9 cellular contexts compared by ENCODE assay signal in the genomic region with DNA sequence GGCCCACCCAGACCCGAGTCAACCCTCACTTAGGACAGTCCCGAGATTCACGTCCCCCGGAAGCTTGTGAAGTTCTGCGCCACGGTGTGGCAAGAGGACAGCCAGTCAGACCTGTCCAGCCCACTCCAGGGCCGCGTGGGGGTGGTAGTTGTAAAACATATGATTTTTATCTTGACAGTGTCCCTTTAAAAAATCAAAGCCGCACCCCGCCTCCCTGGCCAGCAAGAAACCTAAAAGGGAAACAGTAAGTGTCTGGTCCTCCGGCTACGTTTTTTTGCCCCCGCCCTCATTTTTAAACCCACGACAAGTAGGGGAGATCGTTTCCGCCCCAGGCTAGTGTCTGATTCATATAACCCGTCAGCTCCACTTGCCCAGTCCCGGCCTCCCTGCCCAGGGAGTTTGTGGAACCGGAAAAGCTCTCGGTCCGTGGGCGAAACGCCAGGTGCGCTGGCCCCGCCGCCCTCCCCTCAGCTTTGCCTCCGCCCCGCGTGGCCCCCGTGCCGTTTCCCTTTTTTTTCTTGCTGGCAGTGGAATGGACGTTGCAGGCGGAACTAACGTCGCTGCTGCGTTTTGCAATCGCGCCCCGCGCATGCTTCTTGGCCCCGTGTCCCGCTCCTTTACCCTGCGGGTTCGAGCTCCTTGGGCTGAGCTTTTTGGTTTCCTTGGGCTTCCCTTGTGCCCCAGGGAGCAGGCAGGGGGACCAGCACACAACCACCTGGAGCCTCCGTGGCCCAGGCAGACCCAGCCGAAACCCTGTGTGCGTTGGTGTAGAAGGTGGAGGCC. TPM values are rescaled to one million over a fixed set of nuclear protein-coding genes. Genes with fewer than 3 reads are reported as not detected.
DNase-seq lines count a peak whose midpoint lies in the region; ATAC-seq and TF ChIP-seq lines count a peak whose summit lies in the region.
"Had no signal": no experiment of that assay in that cellular context is flagged by ENCODE, and none has a peak within 500 bp of the region (broad histone marks: within the 10 kb centered on the region; RNA-seq: fewer than 3 reads in every experiment).

No MANE protein-coding gene starts in this region.

- no peak overlapping the region for H4K5ac ChIP-seq in H9 (ENCODE audit: insufficient read length, low read depth, low read length)

- peak overlapping the region in 1 of 3 experiments; percentile 43; a peak in 1 of 7 replicates for H3K27ac Mint-ChIP-seq in H9

- WGBS in esophagus muscularis mucosa = 72% methylated on average over 39 of the region's 47 CpGs
- no CpG with 5 or more reads among the region's 47 CpGs for WGBS in H9 (ENCODE audit: extremely low coverage, insufficient read length, low lambda C conversion rate)

- TF ChIP-seq CTCF in C4-2B (conservative IDR thresholded peaks at IDR 0.05) (no peak), PC-9 (conservative IDR thresholded peaks at IDR 0.05) (no peak), esophagus muscularis mucosa (IDR thresholded peaks at IDR 0.05) (no peak), omental fat pad (IDR thresholded peaks at IDR 0.05) (no peak), H9 (conservative IDR thresholded peaks at IDR 0.05) (no peak)

- peaks cover 58% of the 10 kb centered on the region for H3K4me1 ChIP-seq in PC-9 (replicated peaks; ENCODE audit: insufficient read depth)
- peaks cover 23 to 49% (median 37%) of the 10 kb centered on the region in 4 donors for H3K4me1 ChIP-seq in esophagus muscularis mucosa
- no peaks in the 10 kb centered on the region; the same call in 1 of the 2 replicates for H3K4me1 ChIP-seq in H9 (ENCODE audit: insufficient read depth, low read length)
- no peaks in the 10 kb centered on the region for H3K4me1 ChIP-seq in Karpas-422 (ENCODE audit: low read length)

- H3K4ac ChIP-seq in H9 (ENCODE audit: low read depth, low read length) = no peak overlapping the region

- H2BK12ac ChIP-seq in H9 (ENCODE audit: insufficient read length, low read depth, low read length) = no peak overlapping the region

- no peak overlapping the region for H2BK20ac ChIP-seq in H9 (ENCODE audit: low read depth, low read length, poor library complexity, severe bottlenecking)

- no peak overlapping the region for H4K91ac ChIP-seq in H9 (ENCODE audit: insufficient read length, low read depth, low read length)

- H4K8ac ChIP-seq in H9 (replicated peaks; ENCODE audit: insufficient read length, low read depth, low read length) = no peak overlapping the region

- H3K79me2 ChIP-seq in PC-9 (ENCODE audit: low read depth) (no peaks in the 10 kb centered on the region), H9 (ENCODE audit: insufficient read depth, low read length) (no peaks in the 10 kb centered on the region), Karpas-422 (ENCODE audit: low read length) (no peaks in the 10 kb centered on the region)

- H3K4me2 ChIP-seq in PC-9 (peak overlapping the region; percentile 87), H9 (ENCODE audit: insufficient read depth, insufficient read length, low read length) (no peak overlapping the region), Karpas-422 (ENCODE audit: low read depth, low read length, poor library complexity, severe bottlenecking) (no peak overlapping the region)

- H3K36me3 Mint-ChIP-seq in H9 (ENCODE audit: insufficient read depth in 1 of 3, low read depth in 3 of 3) = peaks cover 2 to 31% (median 8%) of the 10 kb centered on the region in 3 experiments; a peak in 5 of 7 replicates

- TF ChIP-seq EP300 in esophagus muscularis mucosa (IDR thresholded peaks at IDR 0.05) = no peak

- H2BK5ac ChIP-seq in H9 (ENCODE audit: insufficient read length, low read length) = no peak overlapping the region

- H4K20me1 ChIP-seq in PC-9 (ENCODE audit: insufficient read depth) (no peaks in the 10 kb centered on the region), H9 (ENCODE audit: control insufficient read depth, insufficient read depth, insufficient read length) (no peaks in the 10 kb centered on the region), Karpas-422 (ENCODE audit: insufficient read depth, low read depth, low read length) (no peaks in the 10 kb centered on the region)

- no peak overlapping the region for H2AK5ac ChIP-seq in H9 (ENCODE audit: insufficient read length, low read length)

- CTCF ChIA-PET in PC-9 (lab: Charles Lee) = interaction anchor here (1.6 kb wide), 1 partner anchor 56 kb away, joined by 6 read pairs; the partner anchor contains the start of gene MGRN1

- H3K23ac ChIP-seq in H9 (ENCODE audit: insufficient read length, low read depth, low read length) = no peak overlapping the region

- peaks cover 2 to 8% of the 10 kb centered on the region in 2 experiments; a peak in 3 of 4 replicates for H3K4me1 Mint-ChIP-seq in H9

- peaks cover 53% of the 10 kb centered on the region for H3F3A ChIP-seq in PC-9 (ENCODE audit: insufficient read depth, low read depth)

- H3K18ac ChIP-seq in H9 (ENCODE audit: insufficient read length, low read depth, low read length) = no peak overlapping the region

- intact Hi-C loops in PC-9 (cut with micrococcal nuclease; ENCODE audit: unreplicated experiment) = loop anchor here (10.0 kb wide), 1 partner anchor 415 kb away; the partner anchor contains the start of gene EEF2KMT
- intact Hi-C loops in esophagus muscularis mucosa (cut with DNase I) = loop anchor here (5.0 kb wide), 1 partner anchor 68 kb away; the partner anchor contains the start of gene UBALD1

- no peak overlapping the region; the same call in 1 of the 2 replicates for H3K14ac ChIP-seq in H9 (ENCODE audit: insufficient read depth, low read length)

- no peaks in the 10 kb centered on the region for H3K79me1 ChIP-seq in H9 (ENCODE audit: insufficient read depth, low read depth, low read length, poor library complexity, severe bottlenecking)

- H3K36me3 ChIP-seq in PC-9 (ENCODE audit: low read depth) (no peaks in the 10 kb centered on the region; the same call in 1 of the 2 replicates), esophagus muscularis mucosa (peaks cover 17 to 99% (median 79%) of the 10 kb centered on the region in 4 donors), Karpas-422 (ENCODE audit: insufficient read depth, low read length) (no peaks in the 10 kb centered on the region)

- no peaks in the 10 kb centered on the region for H3K27me3 ChIP-seq in PC-9 (ENCODE audit: insufficient read depth, low read depth)
- H3K27me3 ChIP-seq in esophagus muscularis mucosa = no peaks in the 10 kb centered on the region
- no peaks in the 10 kb centered on the region for H3K27me3 ChIP-seq in H9 (ENCODE audit: insufficient read depth, low read length)
- no peaks in the 10 kb centered on the region for H3K27me3 ChIP-seq in Karpas-422 (ENCODE audit: low read length)

- H3K23me2 ChIP-seq in H9 (ENCODE audit: insufficient read length, low read depth, low read length, poor library complexity, severe bottlenecking) = no peaks in the 10 kb centered on the region

- peak overlapping the region; percentile 63 for H2AFZ ChIP-seq in PC-9
- H2AFZ ChIP-seq in H9 (ENCODE audit: low read length) = no peak overlapping the region
- H2AFZ ChIP-seq in Karpas-422 (ENCODE audit: low read length) = no peak overlapping the region

- no peaks in the 10 kb centered on the region for H3K9me2 ChIP-seq in PC-9 (ENCODE audit: insufficient read depth)
- no peaks in the 10 kb centered on the region for H3K9me2 ChIP-seq in Karpas-422 (replicated peaks; ENCODE audit: insufficient read depth, low read length)

- H2BK15ac ChIP-seq in H9 (ENCODE audit: low read depth, low read length) = no peak overlapping the region

- H3K4me3 ChIP-seq in PC-9 = peak overlapping the region; percentile 60
- peak overlapping the region; percentile 32 to 52 (median 42) for H3K4me3 ChIP-seq in esophagus muscularis mucosa
- H3K4me3 ChIP-seq in Karpas-422 (ENCODE audit: low read length) = no peak overlapping the region

- DNase-seq in PC-9 (peak; percentile 91 to 97), esophagus muscularis mucosa (ENCODE audit: extremely low spot score) (no peak), omental fat pad (ENCODE audit: low spot score) (peak; percentile 34), H9 (no peak), Karpas-422 (no peak)
- no peak for DNase-seq in activated CD4-positive, alpha-beta T cell treated with anti-CD3 and anti-CD28 coated beads, Interleukin-2, amount 50 U/mL, for 1 hour
- DNase-seq: foreskin fibroblast had no signal

- H3K27me3 Mint-ChIP-seq in H9 (ENCODE audit: low read depth) = no peaks in the 10 kb centered on the region

- POLR2A ChIA-PET in PC-9 (lab: Charles Lee; ENCODE audit: unreplicated experiment) = interaction anchor here (0.5 to 0.7 kb wide), 3 partner anchors 36 to 64 kb away, joined by 6 to 8 read pairs (median 7); no protein-coding TSS in a partner anchor

- no peak overlapping the region for H3K56ac ChIP-seq in H9 (ENCODE audit: insufficient read length, low read depth, low read length)

- no peak overlapping the region for H3T11ph ChIP-seq in H9 (ENCODE audit: low read length)

- no TSS peak for BruUV-seq in PC-9 (replicated peaks; lab: Mats Ljungman, UMichigan)

- H3K9ac ChIP-seq in H9 (ENCODE audit: extremely low read depth, insufficient read length, low read length) = no peak overlapping the region
- no peak overlapping the region for H3K9ac ChIP-seq in Karpas-422 (ENCODE audit: low read length)

- H2BK120ac ChIP-seq in H9 (ENCODE audit: low read depth, low read length, poor library complexity, severe bottlenecking) = no peak overlapping the region

- no peaks in the 10 kb centered on the region for H3K9me3 Mint-ChIP-seq in H9

- peak overlapping the region; percentile 94 for H3K27ac ChIP-seq in C4-2B
- peak overlapping the region; percentile 85 for H3K27ac ChIP-seq in PC-9
- peak overlapping the region; percentile 43 to 84 (median 77) for H3K27ac ChIP-seq in esophagus muscularis mucosa (replicated peaks in 1 of 4)
- no peak overlapping the region for H3K27ac ChIP-seq in H9 (ENCODE audit: insufficient read length, low read depth, low read length)
- no peak overlapping the region for H3K27ac ChIP-seq in Karpas-422 (ENCODE audit: low read length)

- ATAC-seq in omental fat pad (ENCODE audit: low FRiP score) (peak; percentile 64), SK-N-SH treated with all-trans-retinoic acid at 6 μM for 48 hours (no peak)

- no peaks in the 10 kb centered on the region for H3K9me3 ChIP-seq in PC-9 (ENCODE audit: insufficient read depth, low read depth)
- no peaks in the 10 kb centered on the region for H3K9me3 ChIP-seq in esophagus muscularis mucosa
- H3K9me3 ChIP-seq in H9 (ENCODE audit: control insufficient read depth, low read depth, low read length) = no peaks in the 10 kb centered on the region
- H3K9me3 ChIP-seq in Karpas-422 (ENCODE audit: low read length) = no peaks in the 10 kb centered on the region

- no peak for TF ChIP-seq POLR2A in esophagus muscularis mucosa (IDR thresholded peaks at IDR 0.05; ENCODE audit: low read depth)

- no peak overlapping the region for H3K4me3 Mint-ChIP-seq in H9

RNA-seq across cellular contexts. Expression of gene NUDT16L1, which starts 13.3 kb away (rescaled TPM):
- 25.7 and 37.5 TPM in 2 replicates for total RNA-seq in PC-9 (2021)
- total RNA-seq in esophagus muscularis mucosa = 10 to 100 TPM; 18.1 to 33.9 (median 24.6) TPM
- total RNA-seq in omental fat pad = 10 to 100 TPM; 12.4 to 26.8 (median 20.9) TPM
- total RNA-seq in H9 (2021) = 49.4 and 50.0 TPM in 2 replicates
- total RNA-seq in Karpas-422 (2014; rRNA removed; shearing (Covaris generic); ENCODE audit: low replicate concordance) = 24.0 and 53.9 TPM in 2 replicates

RNA-seq across cellular contexts. Expression of gene ANKS3, which starts 54.0 kb away (rescaled TPM):
- total RNA-seq in PC-9 (2021) (32.8 and 35.0 TPM in 2 replicates), esophagus muscularis mucosa (10 to 100 TPM; 17.0 to 29.0 (median 24.7) TPM), omental fat pad (10 to 100 TPM; 12.6 to 24.1 (median 17.2) TPM), H9 (2021) (27.3 and 32.0 TPM in 2 replicates)
- 6.4 and 16.8 TPM in 2 replicates for total RNA-seq in Karpas-422 (2014; rRNA removed; shearing (Covaris generic); ENCODE audit: low replicate concordance)

RNA-seq across cellular contexts. Expression of gene DNAAF8, which starts 54.3 kb away (rescaled TPM):
- total RNA-seq in PC-9 (2021) (1.8 and 2.4 TPM in 2 replicates), esophagus muscularis mucosa (1 to 10 TPM in 2 of 4 donors, under 1 TPM in 2; 0.42 to 1.7 (median 0.94) TPM), omental fat pad (1 to 10 TPM in 2 of 4 donors, under 1 TPM in 2; 0.31 to 1.1 (median 0.87) TPM), H9 (2021) (0.33 and 0.39 TPM in 2 replicates)
- total RNA-seq in Karpas-422 (2014; rRNA removed; shearing (Covaris generic); ENCODE audit: low replicate concordance) = 0.22 and 3.7 TPM in 2 replicates

RNA-seq across cellular contexts. Expression of gene MGRN1, which starts 55.4 kb away (rescaled TPM):
- total RNA-seq in PC-9 (2021) (67.9 and 70.4 TPM in 2 replicates), esophagus muscularis mucosa (10 to 100 TPM; 40.3 to 75.6 (median 48.5) TPM), omental fat pad (10 to 100 TPM; 26.4 to 51.8 (median 31.4) TPM), H9 (2021) (91.6 and 93.9 TPM in 2 replicates)
- 16.8 and 23.0 TPM in 2 replicates for total RNA-seq in Karpas-422 (2014; rRNA removed; shearing (Covaris generic); ENCODE audit: low replicate concordance)

Comparison
In these comparisons a context has a peak if more than half of its experiments do, and no peak if none do; other contexts are left out.
1. H3K27ac ChIP-seq: peak in C4-2B (single experiment), PC-9 (single experiment) and esophagus muscularis mucosa (4 of 4); none in H9 (single experiment) and Karpas-422 (single experiment).
2. DNase-seq: peak in PC-9 (2 of 2) and omental fat pad (single experiment); none in esophagus muscularis mucosa (single experiment), H9 (single experiment), Karpas-422 (single experiment) and activated CD4-positive, alpha-beta T cell treated with anti-CD3 and anti-CD28 coated beads, Interleukin-2, amount 50 U/mL, for 1 hour (single experiment).